Comparison of ENCODE assay signal across 17 cellular contexts in the genomic region with DNA sequence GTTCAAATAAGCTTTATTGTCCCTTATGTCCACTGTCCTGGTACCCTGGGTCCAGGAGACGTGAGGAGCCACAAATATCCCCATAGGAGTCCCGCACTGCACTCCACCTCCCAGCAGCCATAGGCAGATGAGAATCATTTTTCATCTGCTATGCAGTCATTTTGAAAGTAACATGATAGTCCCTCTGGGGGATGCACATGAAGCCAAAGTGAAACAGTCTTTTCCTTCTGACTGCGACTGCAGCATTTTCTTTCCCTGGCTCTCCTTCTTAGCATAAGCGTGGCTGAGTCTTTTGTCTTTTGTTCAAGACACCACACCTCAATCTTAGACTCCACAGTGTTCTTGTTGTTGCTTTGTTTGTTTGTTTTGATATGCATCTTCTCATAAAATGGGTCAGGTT.
DNase-seq lines count a peak whose midpoint lies in the region; ATAC-seq and TF ChIP-seq lines count a peak whose summit lies in the region.
"Had no signal": no experiment of that assay in that cellular context is flagged by ENCODE, and none has a peak within 500 bp of the region (broad histone marks: within the 10 kb centered on the region; RNA-seq: fewer than 3 reads in every experiment).

No MANE protein-coding gene starts in this region.

- H3K4me3 ChIP-seq in fibroblast of the aortic adventitia (ENCODE audit: low read depth, low read length) (no peak overlapping the region), skin epidermis (no peak overlapping the region)
- H3K4me3 ChIP-seq: tibial nerve had no signal

- no peaks in the 10 kb centered on the region for H3K9me3 Mint-ChIP-seq in activated CD8-positive, alpha-beta T cell treated with anti-CD3 and anti-CD28 coated beads, Interleukin-2, amount 10 ng/mL, durations not matched to agents 7 days and 5 days (ENCODE audit: insufficient read depth)

- ATAC-seq in activated CD8-positive, alpha-beta T cell treated with anti-CD3 and anti-CD28 coated beads, Interleukin-2, amount 10 ng/mL, durations not matched to agents 7 days and 5 days: no peak
- ATAC-seq in left colon: no peak
- ATAC-seq: left lobe of liver had no signal

- H3K27ac Mint-ChIP-seq in activated CD8-positive, alpha-beta T cell treated with anti-CD3 and anti-CD28 coated beads, Interleukin-2, amount 10 ng/mL, durations not matched to agents 7 days and 5 days: no peak overlapping the region
- H3K27ac Mint-ChIP-seq: IgD-negative memory B cell had no signal

- H3K27me3 Mint-ChIP-seq in activated CD8-positive, alpha-beta T cell treated with anti-CD3 and anti-CD28 coated beads, Interleukin-2, amount 10 ng/mL, durations not matched to agents 7 days and 5 days (ENCODE audit: low read depth): no peaks in the 10 kb centered on the region

- no peak for TF ChIP-seq CTCF in fibroblast of the aortic adventitia (IDR thresholded peaks at IDR 0.05; ENCODE audit: insufficient read depth, low read length)

- POLR2A ChIA-PET in activated CD8-positive, alpha-beta T cell treated with anti-CD3 and anti-CD28 coated beads, Interleukin-2, amount 10 ng/mL, durations not matched to agents 7 days and 5 days (lab: Charles Lee): no interaction called here

- DNase-seq in NCI-H1436 (lab: John Stamatoyannopoulos, UW): peak; percentile 11
- DNase-seq in NCI-H1436 treated with DMSO at 0.1 percent for 48 hours (lab: John Stamatoyannopoulos, UW): no peak
- peak; percentile 73 for DNase-seq in NCI-H2171 (lab: John Stamatoyannopoulos, UW)
- peak; percentile 68 for DNase-seq in fibroblast of the aortic adventitia (ENCODE audit: low read depth)
- DNase-seq in germinal center (ENCODE audit: low spot score): no peak
- DNase-seq in activated CD8-positive, alpha-beta T cell treated with anti-CD3 and anti-CD28 coated beads, Interleukin-2, amount 10 ng/mL, durations not matched to agents 7 days and 5 days: no peak
- no peak for DNase-seq in left colon
- DNase-seq: 8988T; activated CD8-positive, alpha-beta memory T cell treated with anti-CD3 and anti-CD28 coated beads for 24 hours; activated effector memory CD4-positive, alpha-beta T cell treated with Interleukin-2 at 50 U/mL for 16 hours; hippocampal formation; NCI-H146; NCI-H748 treated with DMSO at 0.1 percent for 48 hours had no signal

- no peak overlapping the region for H3K4me3 Mint-ChIP-seq in activated CD8-positive, alpha-beta T cell treated with anti-CD3 and anti-CD28 coated beads, Interleukin-2, amount 10 ng/mL, durations not matched to agents 7 days and 5 days
- H3K4me3 Mint-ChIP-seq: IgD-negative memory B cell had no signal

- CTCF ChIA-PET in activated CD8-positive, alpha-beta T cell treated with anti-CD3 and anti-CD28 coated beads, Interleukin-2, amount 10 ng/mL, durations not matched to agents 7 days and 5 days (lab: Charles Lee): no interaction called here

- no peaks in the 10 kb centered on the region for H3K36me3 Mint-ChIP-seq in activated CD8-positive, alpha-beta T cell treated with anti-CD3 and anti-CD28 coated beads, Interleukin-2, amount 10 ng/mL, durations not matched to agents 7 days and 5 days (ENCODE audit: low read depth)
- H3K36me3 Mint-ChIP-seq: IgD-negative memory B cell had no signal

- H3K4me1 Mint-ChIP-seq in activated CD8-positive, alpha-beta T cell treated with anti-CD3 and anti-CD28 coated beads, Interleukin-2, amount 10 ng/mL, durations not matched to agents 7 days and 5 days (ENCODE audit: low read depth): no peaks in the 10 kb centered on the region
- H3K4me1 Mint-ChIP-seq: IgD-negative memory B cell had no signal

- intact Hi-C loops in left colon (cut with DNase I, micrococcal nuclease): no loop called here

- H3K27ac ChIP-seq in skin epidermis: peak overlapping the region in 11 of 21 experiments; percentile 5 to 72 (median 50)

Comparison
In these comparisons a context has a peak if more than half of its experiments do, and no peak if none do; other contexts are left out.
1. DNase-seq: peak in NCI-H1436 (single experiment), NCI-H2171 (single experiment) and fibroblast of the aortic adventitia (single experiment); none in NCI-H1436 treated with DMSO at 0.1 percent for 48 hours (single experiment), germinal center (single experiment), activated CD8-positive, alpha-beta T cell treated with anti-CD3 and anti-CD28 coated beads, Interleukin-2, amount 10 ng/mL, durations not matched to agents 7 days and 5 days (single experiment) and left colon (0 of 2).